ENCODE assay signal across 11 cellular contexts in genomic region chr11:117071344-117071787, GRCh38. TPM values are rescaled to one million over a fixed set of nuclear protein-coding genes. Genes with fewer than 3 reads are reported as not detected.
DNase-seq lines count a peak whose midpoint lies in the region; ATAC-seq and TF ChIP-seq lines count a peak whose summit lies in the region.
"Had no signal": no experiment of that assay in that cellular context is flagged by ENCODE, and none has a peak within 500 bp of the region (broad histone marks: within the 10 kb centered on the region; RNA-seq: fewer than 3 reads in every experiment).

No MANE protein-coding gene starts in this region.

- H3K4me3 ChIP-seq in HEK293 (ENCODE audit: low read depth, low read length) (no peak overlapping the region), MG63 (no peak overlapping the region)
- H3K4me3 ChIP-seq: skin epidermis had no signal

- peak; percentile 53 for ATAC-seq in SK-N-SH treated with all-trans-retinoic acid at 6 μM for 48 hours
- peak; percentile 71 for ATAC-seq in Right ventricle myocardium superior (ENCODE audit: poor library complexity)
- ATAC-seq in sciatic nerve: peak; percentile 76
- no peak for ATAC-seq in GM18502 (IDR thresholded peaks at IDR 0.05; ENCODE audit: poor library complexity, unreplicated experiment)

- DNase-seq in Right ventricle myocardium superior (no peak), sciatic nerve (ENCODE audit: low spot score) (no peak), MG63 (no peak), cerebellar nuclear complex (lab: John Stamatoyannopoulos, UW) (no peak)
- no peak for DNase-seq in activated CD8-positive, alpha-beta memory T cell treated with anti-CD3 and anti-CD28 coated beads, Interleukin-2, amount 50 U/mL, for 4 hours
- DNase-seq: activated T-cell treated with anti-CD3 and anti-CD28 coated beads, Interleukin-2, amount 50 U/mL, for 1 hour; foreskin melanocyte had no signal

- POLR2A ChIA-PET in HEK293 (lab: Yijun Ruan, JAX): interaction anchor here (0.6 kb wide), 2 partner anchors 23 to 607 kb away, joined by 3 read pairs; no protein-coding TSS in a partner anchor

- H3K27me3 ChIP-seq in MG63: no peaks in the 10 kb centered on the region

- H3K36me3 ChIP-seq in HEK293 (ENCODE audit: control insufficient read depth in 2 of 2, insufficient read depth in 1 of 2, low read length in 2 of 2) (no peaks in the 10 kb centered on the region), MG63 (no peaks in the 10 kb centered on the region)

- H3K4me1 ChIP-seq in HEK293 (ENCODE audit: control insufficient read depth, insufficient read depth, low read length): no peaks in the 10 kb centered on the region; the same call in 1 of the 2 replicates

- H3K9me3 ChIP-seq in HEK293 (ENCODE audit: control insufficient read depth, insufficient read depth, low read depth, low read length) (no peaks in the 10 kb centered on the region), MG63 (no peaks in the 10 kb centered on the region)

- intact Hi-C loops in Right ventricle myocardium superior (cut with DNase I): no loop called here
- intact Hi-C loops in sciatic nerve (cut with DNase I): no loop called here

- TF ChIP-seq CTCF in HEK293 (tag by site-specific recombination; IDR thresholded peaks at IDR 0.05): no peak

- CTCF ChIA-PET in HEK293 (lab: Yijun Ruan, JAX): interaction anchor here (1.1 to 1.6 kb wide), 2 partner anchors 140 to 191 kb away, joined by 3 to 9 read pairs; no protein-coding TSS in a partner anchor

- H3K27ac ChIP-seq in HEK293 (ENCODE audit: extremely low read depth, low read depth, low read length): no peak overlapping the region
- H3K27ac ChIP-seq: skin epidermis had no signal

TF ChIP-seq in HEK293, 187 proteins besides CTCF, POLR2A, EP300 and RAD21:
- TF ChIP-seq ZNF501 (tag by site-specific recombination; IDR thresholded peaks at IDR 0.05) (no peak), ZBTB17 (tag by site-specific recombination; IDR thresholded peaks at IDR 0.05) (peak; percentile 83), ZNF366 (tag by site-specific recombination; conservative IDR thresholded peaks at IDR 0.05) (peak; percentile 55; the same call in 1 of the 2 replicates), ZNF362 (tag by site-specific recombination; IDR thresholded peaks at IDR 0.05) (0 out of 2 replicates have a peak, but pooled peaks have one; percentile 22)

TF ChIP-seq in SK-N-SH treated with all-trans-retinoic acid at 6 μM for 48 hours, 23 proteins besides CTCF, POLR2A, EP300 and RAD21:
- TF ChIP-seq ZFP3 (CRISPR knock-in tag; IDR thresholded peaks at IDR 0.05) (no peak), ZNF8 (CRISPR knock-in tag; IDR thresholded peaks at IDR 0.05) (no peak), TSHZ2 (CRISPR knock-in tag; IDR thresholded peaks at IDR 0.05) (no peak), TOX (CRISPR knock-in tag; IDR thresholded peaks at IDR 0.05; ENCODE audit: borderline replicate concordance) (no peak), PATZ1 (CRISPR knock-in tag; IDR thresholded peaks at IDR 0.05; ENCODE audit: borderline replicate concordance) (no peak), SNAI2 (CRISPR knock-in tag; IDR thresholded peaks at IDR 0.05) (no peak)

RNA-seq across cellular contexts. Expression of gene SIK3, which starts 26.9 kb away (rescaled TPM):
- total RNA-seq in Right ventricle myocardium superior: 30.6 TPM
- total RNA-seq in sciatic nerve: 68.9 TPM
- 4.1 and 4.3 TPM in 2 replicates for total RNA-seq in MG63 (2014; rRNA removed; shearing (Covaris generic); ENCODE audit: low replicate concordance)
